Comparison of ENCODE assay signal across 18 cellular contexts in genomic region chrX:139909716-139910115, GRCh38. TPM values are rescaled to one million over a fixed set of nuclear protein-coding genes. Genes with fewer than 3 reads are reported as not detected.
A peak's percentile ranks its signal among the peaks of the same experiment; 100 is the strongest.
DNase-seq lines count a peak whose midpoint lies in the region; ATAC-seq and TF ChIP-seq lines count a peak whose summit lies in the region.
"Had no signal": no experiment of that assay in that cellular context is flagged by ENCODE, and none has a peak within 500 bp of the region (broad histone marks: within the 10 kb centered on the region; RNA-seq: fewer than 3 reads in every experiment).

No MANE protein-coding gene starts in this region.

- peaks cover 6% of the 10 kb centered on the region for H3K36me3 Mint-ChIP-seq in activated naive CD8-positive, alpha-beta T cell treated with anti-CD3 and anti-CD28 coated beads, Interleukin-2, amount 50 U/mL, for 24 hours (ENCODE audit: low read depth)

- intact Hi-C loops in psoas muscle (cut with DNase I), result no loop called here

- H3K4me1 Mint-ChIP-seq in activated naive CD8-positive, alpha-beta T cell treated with anti-CD3 and anti-CD28 coated beads, Interleukin-2, amount 50 U/mL, for 24 hours, result peaks cover 33% of the 10 kb centered on the region
- H3K4me1 Mint-ChIP-seq: neural progenitor cell had no signal

- DNase-seq in NOMO-1 treated with DMSO at 0.1 percent for 48 hours (lab: John Stamatoyannopoulos, UW; ENCODE audit: unreplicated experiment) (peak; percentile 7), NOMO-1 treated with dmso at 0.1 percent for 144 hours (lab: John Stamatoyannopoulos, UW; ENCODE audit: unreplicated experiment) (no peak), psoas muscle (no peak), cerebellar cortex (ENCODE audit: low spot score) (no peak)
- DNase-seq in activated naive CD8-positive, alpha-beta T cell treated with anti-CD3 and anti-CD28 coated beads, Interleukin-2, amount 50 U/mL, for 24 hours, result no peak
- DNase-seq: CD4-positive, alpha-beta T cell; foreskin melanocyte; NCI-H2081; NCI-H774 had no signal

- H3K27me3 Mint-ChIP-seq in activated naive CD8-positive, alpha-beta T cell treated with anti-CD3 and anti-CD28 coated beads, Interleukin-2, amount 50 U/mL, for 24 hours, result no peaks in the 10 kb centered on the region
- H3K27me3 Mint-ChIP-seq: CD4-positive, alpha-beta T cell had no signal

- no peak overlapping the region for H3K4me3 ChIP-seq in psoas muscle
- H3K4me3 ChIP-seq: neural progenitor cell had no signal

- H3K4me3 Mint-ChIP-seq in activated naive CD8-positive, alpha-beta T cell treated with anti-CD3 and anti-CD28 coated beads, Interleukin-2, amount 50 U/mL, for 24 hours, result no peak overlapping the region
- H3K4me3 Mint-ChIP-seq: CD4-positive, alpha-beta T cell; neural progenitor cell had no signal

- no peaks in the 10 kb centered on the region for H3K27me3 ChIP-seq in psoas muscle (ENCODE audit: insufficient read depth in 3 of 3, low read length in 2 of 3)
- H3K27me3 ChIP-seq: neural progenitor cell had no signal

- TF ChIP-seq CTCF in psoas muscle (IDR thresholded peaks at IDR 0.05), result no peak

- ATAC-seq in GM19467 (IDR thresholded peaks at IDR 0.05; ENCODE audit: unreplicated experiment) (peak; percentile 45), HG03442 (IDR thresholded peaks at IDR 0.05; ENCODE audit: unreplicated experiment) (peak; percentile 73), GM21723 (IDR thresholded peaks at IDR 0.05; ENCODE audit: unreplicated experiment) (no peak), psoas muscle (no peak)
- ATAC-seq in activated naive CD8-positive, alpha-beta T cell treated with anti-CD3 and anti-CD28 coated beads, Interleukin-2, amount 50 U/mL, for 24 hours, result peak; percentile 71
- ATAC-seq: Right ventricle myocardium inferior, sciatic nerve had no signal

- no peaks in the 10 kb centered on the region for H3K4me1 ChIP-seq in psoas muscle
- H3K4me1 ChIP-seq: neural progenitor cell had no signal

- H3K27ac Mint-ChIP-seq in activated naive CD8-positive, alpha-beta T cell treated with anti-CD3 and anti-CD28 coated beads, Interleukin-2, amount 50 U/mL, for 24 hours, result no peak overlapping the region
- H3K27ac Mint-ChIP-seq: CD4-positive, alpha-beta T cell; neural progenitor cell had no signal

- H3K9me3 Mint-ChIP-seq in activated naive CD8-positive, alpha-beta T cell treated with anti-CD3 and anti-CD28 coated beads, Interleukin-2, amount 50 U/mL, for 24 hours, result no peaks in the 10 kb centered on the region
- H3K9me3 Mint-ChIP-seq: CD4-positive, alpha-beta T cell; neural progenitor cell had no signal

- H3K9me3 ChIP-seq in psoas muscle, result no peaks in the 10 kb centered on the region

- 56 to 80% (median 59%) methylated on average over 3 of the region's 3 CpGs for WGBS in psoas muscle, 3 donors

- H3K27ac ChIP-seq in psoas muscle, result no peak overlapping the region
- H3K27ac ChIP-seq: 22Rv1, neural progenitor cell had no signal

- no peaks in the 10 kb centered on the region for H3K36me3 ChIP-seq in psoas muscle (ENCODE audit: insufficient read depth in 1 of 2, low read depth in 1 of 2)
- H3K36me3 ChIP-seq: neural progenitor cell had no signal

RNA-seq across cellular contexts. Expression of gene ATP11C, which starts 23.1 kb away (rescaled TPM):
- 1 to 10 TPM; 2.1 to 3.9 (median 3.2) TPM for total RNA-seq in psoas muscle
- 1 to 10 TPM; 2.3 to 3.1 (median 2.4) TPM for polyA plus RNA-seq in psoas muscle

RNA-seq across cellular contexts. Expression of gene CXorf66, which starts 55.6 kb away (rescaled TPM):
- total RNA-seq in psoas muscle, result not detected
- not detected for polyA plus RNA-seq in psoas muscle
- total RNA-seq: CD4-positive, alpha-beta T cell; cerebellum; lung microvascular endothelial cell; Right ventricle myocardium inferior; sciatic nerve had no signal

Comparison
In these comparisons a context has a peak if more than half of its experiments do, and no peak if none do; other contexts are left out.
1. ATAC-seq: peak in GM19467 (single experiment), HG03442 (single experiment) and activated naive CD8-positive, alpha-beta T cell treated with anti-CD3 and anti-CD28 coated beads, Interleukin-2, amount 50 U/mL, for 24 hours (single experiment); none in GM21723 (single experiment) and psoas muscle (0 of 4).